Comparison of ENCODE assay signal across 8 cellular contexts in genomic region chr1:59367269-59368006, GRCh38.
DNase-seq lines count a peak whose midpoint lies in the region; ATAC-seq and TF ChIP-seq lines count a peak whose summit lies in the region.

No MANE protein-coding gene starts in this region.

- no CpG with 5 or more reads among the region's 6 CpGs for WGBS in trophoblast cell (ENCODE audit: extremely low coverage, insufficient coverage, insufficient read length)

- peak overlapping the region in 1 of 2 donors; percentile 68 for H3K4me3 Mint-ChIP-seq in CD14-positive monocyte
- H3K4me3 Mint-ChIP-seq in activated T-cell treated with anti-CD3 and anti-CD28 coated beads, Interleukin-2, amount 50 U/mL, for 4 hours: no peak overlapping the region

- no peak overlapping the region for H3K4me2 ChIP-seq in trophoblast cell (ENCODE audit: low read length)

- POLR2A ChIA-PET in A673 (lab: Charles Lee; ENCODE audit: low non-redundant PET): interaction anchor here (0.6 kb wide), 1 partner anchor 663 kb away, joined by 7 read pairs; no protein-coding TSS in a partner anchor

- H2AK5ac ChIP-seq in trophoblast cell (ENCODE audit: low read length): no peak overlapping the region

- no peaks in the 10 kb centered on the region for H3K9me3 ChIP-seq in trophoblast cell (ENCODE audit: insufficient read depth, low read depth, low read length)
- H3K9me3 ChIP-seq in A673 (ENCODE audit: low read depth, low read length, poor library complexity, severe bottlenecking): no peaks in the 10 kb centered on the region

- H3K36me3 ChIP-seq in trophoblast cell (ENCODE audit: control insufficient read depth in 1 of 2, insufficient read depth in 2 of 2, low read length in 2 of 2) (peaks cover 0 to 2% of the 10 kb centered on the region in 2 experiments), A673 (ENCODE audit: insufficient read depth, low read length, poor library complexity, severe bottlenecking) (no peaks in the 10 kb centered on the region)

- peaks cover 29% of the 10 kb centered on the region for H3K4me1 Mint-ChIP-seq in CD14-positive monocyte
- H3K4me1 Mint-ChIP-seq in activated T-cell treated with anti-CD3 and anti-CD28 coated beads, Interleukin-2, amount 50 U/mL, for 4 hours (ENCODE audit: low read depth): no peaks in the 10 kb centered on the region

- no peak overlapping the region for H2BK5ac ChIP-seq in trophoblast cell (ENCODE audit: low read depth, low read length, poor library complexity)

- intact Hi-C loops in CD14-positive monocyte (cut with micrococcal nuclease): no loop called here
- intact Hi-C loops in A673 (cut with micrococcal nuclease; ENCODE audit: unreplicated experiment): no loop called here

- no peak overlapping the region for H3K14ac ChIP-seq in trophoblast cell (ENCODE audit: low read length)

- no peak overlapping the region for H4K12ac ChIP-seq in trophoblast cell (ENCODE audit: low read depth, low read length)

- no peak overlapping the region for H3K18ac ChIP-seq in trophoblast cell (ENCODE audit: low read length)

- no peak overlapping the region for H4K91ac ChIP-seq in trophoblast cell (ENCODE audit: low read depth, low read length)

- H2BK12ac ChIP-seq in trophoblast cell (ENCODE audit: low read length): no peak overlapping the region

- H3K4me3 ChIP-seq in trophoblast cell (ENCODE audit: low read depth, low read length): no peak overlapping the region
- no peak overlapping the region for H3K4me3 ChIP-seq in A673 (ENCODE audit: low read depth, low read length, poor library complexity, severe bottlenecking)

- BruUV-seq in A673 (replicated peaks; lab: Mats Ljungman, UMichigan): no TSS peak

- no peak overlapping the region for H2AFZ ChIP-seq in trophoblast cell (ENCODE audit: insufficient read depth, low read length, poor library complexity)

- H4K8ac ChIP-seq in trophoblast cell (ENCODE audit: low read depth, low read length): no peak overlapping the region

- H3K9me3 Mint-ChIP-seq in CD14-positive monocyte: peaks cover 0 to 2% (median 0%) of the 10 kb centered on the region in 7 donors
- peaks cover 3% of the 10 kb centered on the region for H3K9me3 Mint-ChIP-seq in activated T-cell treated with anti-CD3 and anti-CD28 coated beads, Interleukin-2, amount 50 U/mL, for 4 hours

- H3K9ac ChIP-seq in trophoblast cell (ENCODE audit: low read length): no peak overlapping the region

- ATAC-seq in foreskin keratinocyte: no peak
- ATAC-seq in activated T-cell treated with anti-CD3 and anti-CD28 coated beads, Interleukin-2, amount 50 U/mL, for 4 hours: no peak

- peaks cover 7 to 8% of the 10 kb centered on the region in 2 donors for H3K36me3 Mint-ChIP-seq in CD14-positive monocyte
- peaks cover 3% of the 10 kb centered on the region for H3K36me3 Mint-ChIP-seq in activated T-cell treated with anti-CD3 and anti-CD28 coated beads, Interleukin-2, amount 50 U/mL, for 4 hours (ENCODE audit: insufficient read depth)

- H3K23ac ChIP-seq in trophoblast cell (ENCODE audit: low read length): no peak overlapping the region

- H3K4ac ChIP-seq in trophoblast cell (ENCODE audit: low read depth, low read length): no peak overlapping the region

- H3K4me1 ChIP-seq in foreskin keratinocyte (peaks cover 9% of the 10 kb centered on the region), trophoblast cell (ENCODE audit: control insufficient read depth in 1 of 2, insufficient read depth in 2 of 2, low read length in 2 of 2) (peaks cover 0 to 4% of the 10 kb centered on the region in 2 experiments), A673 (ENCODE audit: insufficient read depth, low read length, poor library complexity, severe bottlenecking) (no peaks in the 10 kb centered on the region)

- H3K27me3 ChIP-seq in foreskin keratinocyte: no peaks in the 10 kb centered on the region
- no peaks in the 10 kb centered on the region for H3K27me3 ChIP-seq in trophoblast cell (ENCODE audit: insufficient read depth, low read length)
- no peaks in the 10 kb centered on the region for H3K27me3 ChIP-seq in A673 (replicated peaks; ENCODE audit: insufficient read depth, low read depth, low read length, poor library complexity)

- CTCF ChIA-PET in A673 (lab: Charles Lee): interaction anchor here (0.6 kb wide), 1 partner anchor 331 kb away, joined by 3 read pairs; no protein-coding TSS in a partner anchor

- H3K27me3 Mint-ChIP-seq in CD14-positive monocyte (ENCODE audit: low read depth in 3 of 3): peaks cover 0 to 1% (median 0%) of the 10 kb centered on the region in 3 donors
- no peaks in the 10 kb centered on the region for H3K27me3 Mint-ChIP-seq in activated T-cell treated with anti-CD3 and anti-CD28 coated beads, Interleukin-2, amount 50 U/mL, for 4 hours (ENCODE audit: low read depth)

- H3K79me2 ChIP-seq in trophoblast cell (ENCODE audit: control insufficient read depth, insufficient read depth, low read length, poor library complexity): no peaks in the 10 kb centered on the region

- H3K79me1 ChIP-seq in trophoblast cell (ENCODE audit: low read length): no peaks in the 10 kb centered on the region

- H3K27ac ChIP-seq in foreskin keratinocyte (no peak overlapping the region), trophoblast cell (ENCODE audit: low read depth, low read length) (no peak overlapping the region), A673 (ENCODE audit: low read depth, low read length, poor library complexity, severe bottlenecking) (no peak overlapping the region)

- DNase-seq in CD14-positive monocyte (ENCODE audit: low spot score) (no peak), SKM-1 (lab: John Stamatoyannopoulos, UW; ENCODE audit: unreplicated experiment) (peak; percentile 21), foreskin keratinocyte (peak; percentile 55 to 73), trophoblast cell (peak; percentile 21 to 67), germinal center (ENCODE audit: low spot score) (no peak), A673 (ENCODE audit: low spot score) (no peak), mesenteric fat pad (ENCODE audit: low spot score) (no peak)
- no peak for DNase-seq in activated T-cell treated with anti-CD3 and anti-CD28 coated beads, Interleukin-2, amount 50 U/mL, for 4 hours

- H2BK120ac ChIP-seq in trophoblast cell (ENCODE audit: insufficient read depth, low read length, poor library complexity): no peak overlapping the region

- peak overlapping the region; percentile 70 to 91 (median 87) for H3K27ac Mint-ChIP-seq in CD14-positive monocyte

- no peak for TF ChIP-seq CTCF in CD14-positive monocyte (IDR thresholded peaks at IDR 0.05)
- TF ChIP-seq CTCF in foreskin keratinocyte (conservative IDR thresholded peaks at IDR 0.05): no peak
- TF ChIP-seq CTCF in A673 (conservative IDR thresholded peaks at IDR 0.05; ENCODE audit: low read depth, low read length): no peak

Comparison
In these comparisons a context has a peak if more than half of its experiments do, and no peak if none do; other contexts are left out.
1. DNase-seq: peak in SKM-1 (single experiment), foreskin keratinocyte (2 of 2) and trophoblast cell (2 of 2); none in CD14-positive monocyte (single experiment), germinal center (single experiment), A673 (single experiment), activated T-cell treated with anti-CD3 and anti-CD28 coated beads, Interleukin-2, amount 50 U/mL, for 4 hours (single experiment) and mesenteric fat pad (single experiment).